ENCODE assay signal across 24 cellular contexts in the genomic region with DNA sequence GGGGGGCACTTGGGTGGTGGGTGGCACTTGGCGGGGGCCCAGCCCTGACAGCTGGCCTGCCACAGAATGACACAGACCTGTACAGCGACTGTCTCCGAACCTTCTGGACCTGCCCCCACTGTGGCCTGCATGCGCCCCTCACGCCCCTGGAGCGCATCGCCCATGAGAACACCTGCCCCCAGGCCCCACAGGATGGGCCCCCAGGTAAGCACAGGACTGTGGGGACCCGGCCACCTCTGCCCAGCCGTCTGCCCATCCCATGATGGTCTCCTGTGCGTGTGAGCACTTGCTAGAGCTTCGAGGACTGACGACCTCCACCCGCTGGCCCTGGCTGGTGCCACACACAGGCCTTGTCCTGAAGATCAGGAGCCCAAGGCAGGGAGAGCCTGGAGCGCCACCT. TPM values are rescaled to one million over a fixed set of nuclear protein-coding genes. Genes with fewer than 3 reads are reported as not detected.
DNase-seq lines count a peak whose midpoint lies in the region; ATAC-seq and TF ChIP-seq lines count a peak whose summit lies in the region.
"Had no signal": no experiment of that assay in that cellular context is flagged by ENCODE, and none has a peak within 500 bp of the region (broad histone marks: within the 10 kb centered on the region; RNA-seq: fewer than 3 reads in every experiment).

No MANE protein-coding gene starts in this region.

- TF ChIP-seq POLR2A in breast epithelium (IDR thresholded peaks at IDR 0.05): no peak

- ATAC-seq in CD4-positive, CD25-positive, alpha-beta regulatory T cell (ENCODE audit: low read depth in 2 of 2): no peak
- ATAC-seq in naive thymus-derived CD4-positive, alpha-beta T cell: no peak
- ATAC-seq in HG02840 (IDR thresholded peaks at IDR 0.05; ENCODE audit: low FRiP score, unreplicated experiment) (no peak), GM18868 (IDR thresholded peaks at IDR 0.05; ENCODE audit: unreplicated experiment) (no peak)
- ATAC-seq: left lobe of liver had no signal

- peaks cover 18% of the 10 kb centered on the region for H3K36me3 ChIP-seq in CD4-positive, CD25-positive, alpha-beta regulatory T cell (ENCODE audit: control insufficient read depth, insufficient read depth, low read length)
- peaks cover 0 to 59% (median 10%) of the 10 kb centered on the region in 3 experiments for H3K36me3 ChIP-seq in naive thymus-derived CD4-positive, alpha-beta T cell (ENCODE audit: control insufficient read depth in 2 of 3, insufficient read depth in 3 of 3, low read length in 3 of 3)
- peaks cover 5% of the 10 kb centered on the region for H3K36me3 ChIP-seq in breast epithelium

- DNase-seq in T-helper 2 cell treated with Interferon-gamma antibody and Interleukin-4, amounts not matched to agents 5 μg/mL and 100 μg/mL, for 36 hours (ENCODE audit: low spot score): no peak
- DNase-seq in T-helper 2 cell (no peak), breast epithelium (ENCODE audit: low spot score in 2 of 2) (no peak)
- DNase-seq in CD4-positive, CD25-positive, alpha-beta regulatory T cell: no peak
- no peak for DNase-seq in activated naive CD8-positive, alpha-beta T cell treated with anti-CD3 and anti-CD28 coated beads for 36 hours
- DNase-seq in naive thymus-derived CD4-positive, alpha-beta T cell: no peak
- DNase-seq: 8988T; activated CD8-positive, alpha-beta memory T cell treated with anti-CD3 and anti-CD28 coated beads, Interleukin-2, amount 50 U/mL, for 48 hours; DMS 273 treated with DMSO at 0.1 percent for 48 hours; hypothalamus; mesenchymal stem cell; NCI-H1694; occipital lobe; T1000 had no signal

- TF ChIP-seq CTCF in breast epithelium (IDR thresholded peaks at IDR 0.05): no peak

- POLR2A ChIA-PET in naive thymus-derived CD4-positive, alpha-beta T cell (lab: Charles Lee): no interaction called here

- no peak overlapping the region for H3K4me3 Mint-ChIP-seq in T-helper 2 cell treated with Interferon-gamma antibody and Interleukin-4, amounts not matched to agents 5 μg/mL and 100 μg/mL, for 36 hours
- peak overlapping the region in 1 of 4 donors; percentile 69 for H3K4me3 Mint-ChIP-seq in CD4-positive, CD25-positive, alpha-beta regulatory T cell
- no peak overlapping the region for H3K4me3 Mint-ChIP-seq in activated naive CD8-positive, alpha-beta T cell treated with anti-CD3 and anti-CD28 coated beads for 36 hours
- H3K4me3 Mint-ChIP-seq in naive thymus-derived CD4-positive, alpha-beta T cell: no peak overlapping the region
- H3K4me3 Mint-ChIP-seq: activated CD4-positive, alpha-beta T cell treated with anti-CD3 and anti-CD28 coated beads, Interleukin-2, amount 10 ng/mL, durations not matched to agents 7 days and 5 days; CD4-positive, alpha-beta memory T cell had no signal

- H3K9me3 Mint-ChIP-seq in T-helper 2 cell treated with Interferon-gamma antibody and Interleukin-4, amounts not matched to agents 5 μg/mL and 100 μg/mL, for 36 hours: no peaks in the 10 kb centered on the region
- no peaks in the 10 kb centered on the region for H3K9me3 Mint-ChIP-seq in CD4-positive, CD25-positive, alpha-beta regulatory T cell
- no peaks in the 10 kb centered on the region for H3K9me3 Mint-ChIP-seq in activated naive CD8-positive, alpha-beta T cell treated with anti-CD3 and anti-CD28 coated beads for 36 hours
- no peaks in the 10 kb centered on the region for H3K9me3 Mint-ChIP-seq in naive thymus-derived CD4-positive, alpha-beta T cell
- H3K9me3 Mint-ChIP-seq: activated CD4-positive, alpha-beta T cell treated with anti-CD3 and anti-CD28 coated beads, Interleukin-2, amount 10 ng/mL, durations not matched to agents 7 days and 5 days; CD4-positive, alpha-beta memory T cell had no signal

- peaks cover 14% of the 10 kb centered on the region for H3K36me3 Mint-ChIP-seq in T-helper 2 cell treated with Interferon-gamma antibody and Interleukin-4, amounts not matched to agents 5 μg/mL and 100 μg/mL, for 36 hours (ENCODE audit: low read depth)
- H3K36me3 Mint-ChIP-seq in CD4-positive, CD25-positive, alpha-beta regulatory T cell: peaks cover 10% of the 10 kb centered on the region
- H3K36me3 Mint-ChIP-seq in activated naive CD8-positive, alpha-beta T cell treated with anti-CD3 and anti-CD28 coated beads for 36 hours: peaks cover 15% of the 10 kb centered on the region
- peaks cover 5 to 24% (median 11%) of the 10 kb centered on the region in 5 donors for H3K36me3 Mint-ChIP-seq in naive thymus-derived CD4-positive, alpha-beta T cell

- no peaks in the 10 kb centered on the region for H3K9me3 ChIP-seq in CD4-positive, CD25-positive, alpha-beta regulatory T cell (ENCODE audit: control insufficient read depth in 2 of 2, low read length in 2 of 2)
- H3K9me3 ChIP-seq in naive thymus-derived CD4-positive, alpha-beta T cell (ENCODE audit: control insufficient read depth in 2 of 3, low read length in 3 of 3): no peaks in the 10 kb centered on the region
- no peaks in the 10 kb centered on the region for H3K9me3 ChIP-seq in breast epithelium
- H3K9me3 ChIP-seq: transverse colon had no signal

- intact Hi-C loops in naive thymus-derived CD4-positive, alpha-beta T cell (cut with micrococcal nuclease): no loop called here
- intact Hi-C loops in breast epithelium (cut with DNase I; ENCODE audit: low total_unique reads): no loop called here

- H3K4me3 ChIP-seq in CD4-positive, CD25-positive, alpha-beta regulatory T cell (ENCODE audit: low read depth, low read length): no peak overlapping the region
- H3K4me3 ChIP-seq in naive thymus-derived CD4-positive, alpha-beta T cell (ENCODE audit: low read length): no peak overlapping the region
- H3K4me3 ChIP-seq in breast epithelium: no peak overlapping the region
- H3K4me3 ChIP-seq: coronary artery, skin epidermis, transverse colon had no signal

- H3K27me3 Mint-ChIP-seq in T-helper 2 cell treated with Interferon-gamma antibody and Interleukin-4, amounts not matched to agents 5 μg/mL and 100 μg/mL, for 36 hours (ENCODE audit: low read depth): no peaks in the 10 kb centered on the region
- no peaks in the 10 kb centered on the region for H3K27me3 Mint-ChIP-seq in CD4-positive, CD25-positive, alpha-beta regulatory T cell
- H3K27me3 Mint-ChIP-seq in activated naive CD8-positive, alpha-beta T cell treated with anti-CD3 and anti-CD28 coated beads for 36 hours: no peaks in the 10 kb centered on the region
- no peaks in the 10 kb centered on the region for H3K27me3 Mint-ChIP-seq in naive thymus-derived CD4-positive, alpha-beta T cell
- H3K27me3 Mint-ChIP-seq: activated CD4-positive, alpha-beta T cell treated with anti-CD3 and anti-CD28 coated beads, Interleukin-2, amount 10 ng/mL, durations not matched to agents 7 days and 5 days; CD4-positive, alpha-beta memory T cell had no signal

- no peak overlapping the region for H3K27ac ChIP-seq in CD4-positive, CD25-positive, alpha-beta regulatory T cell (ENCODE audit: insufficient read depth, low read length, poor library complexity, severe bottlenecking)
- H3K27ac ChIP-seq in naive thymus-derived CD4-positive, alpha-beta T cell (ENCODE audit: low read depth, low read length): peak overlapping the region; percentile 47
- no peak overlapping the region for H3K27ac ChIP-seq in breast epithelium
- H3K27ac ChIP-seq: coronary artery, transverse colon had no signal

- H3K4me1 Mint-ChIP-seq in T-helper 2 cell treated with Interferon-gamma antibody and Interleukin-4, amounts not matched to agents 5 μg/mL and 100 μg/mL, for 36 hours (ENCODE audit: low read depth): peaks cover 15% of the 10 kb centered on the region
- H3K4me1 Mint-ChIP-seq in CD4-positive, CD25-positive, alpha-beta regulatory T cell: peaks cover 6 to 21% (median 9%) of the 10 kb centered on the region in 4 donors
- H3K4me1 Mint-ChIP-seq in activated naive CD8-positive, alpha-beta T cell treated with anti-CD3 and anti-CD28 coated beads for 36 hours: peaks cover 23% of the 10 kb centered on the region
- peaks cover 13 to 20% (median 17%) of the 10 kb centered on the region in 7 donors for H3K4me1 Mint-ChIP-seq in naive thymus-derived CD4-positive, alpha-beta T cell

- H3K27ac Mint-ChIP-seq in T-helper 2 cell treated with Interferon-gamma antibody and Interleukin-4, amounts not matched to agents 5 μg/mL and 100 μg/mL, for 36 hours: peak overlapping the region; percentile 52
- H3K27ac Mint-ChIP-seq in CD4-positive, CD25-positive, alpha-beta regulatory T cell: peak overlapping the region; percentile 25 to 73 (median 52)
- peak overlapping the region; percentile 16 for H3K27ac Mint-ChIP-seq in activated naive CD8-positive, alpha-beta T cell treated with anti-CD3 and anti-CD28 coated beads for 36 hours
- H3K27ac Mint-ChIP-seq in naive thymus-derived CD4-positive, alpha-beta T cell: peak overlapping the region in 6 of 9 donors; percentile 63 to 85 (median 78)

- H3K27me3 ChIP-seq in CD4-positive, CD25-positive, alpha-beta regulatory T cell (ENCODE audit: control insufficient read depth, insufficient read depth, low read length): no peaks in the 10 kb centered on the region
- no peaks in the 10 kb centered on the region for H3K27me3 ChIP-seq in naive thymus-derived CD4-positive, alpha-beta T cell (ENCODE audit: control insufficient read depth in 2 of 2, insufficient read depth in 2 of 2, low read length in 2 of 2)
- no peaks in the 10 kb centered on the region for H3K27me3 ChIP-seq in breast epithelium

- H3K4me1 ChIP-seq in CD4-positive, CD25-positive, alpha-beta regulatory T cell (ENCODE audit: control insufficient read depth, insufficient read depth, low read length, poor library complexity, severe bottlenecking): peaks cover 14% of the 10 kb centered on the region
- H3K4me1 ChIP-seq in naive thymus-derived CD4-positive, alpha-beta T cell (ENCODE audit: control insufficient read depth in 2 of 2, insufficient read depth in 2 of 2, low read length in 2 of 2): peaks cover 9 to 19% of the 10 kb centered on the region in 2 donors
- H3K4me1 ChIP-seq in breast epithelium: no peaks in the 10 kb centered on the region
- H3K4me1 ChIP-seq: transverse colon had no signal

- CTCF ChIA-PET in naive thymus-derived CD4-positive, alpha-beta T cell (lab: Charles Lee): no interaction called here

RNA-seq across cellular contexts. Expression of a gene that starts 32.0 kb away (rescaled TPM):
- 11.7 TPM for total RNA-seq in CD4-positive, CD25-positive, alpha-beta regulatory T cell
- 1 to 10 TPM; 2.3 to 3.9 (median 3.3) TPM for polyA plus RNA-seq in CD4-positive, CD25-positive, alpha-beta regulatory T cell
- 10 to 100 TPM; 17.4 to 19.5 TPM for total RNA-seq in activated naive CD8-positive, alpha-beta T cell treated with anti-CD3 and anti-CD28 coated beads for 36 hours
- 10 to 100 TPM; 15.6 to 31.6 (median 29.5) TPM for total RNA-seq in naive thymus-derived CD4-positive, alpha-beta T cell
- polyA plus RNA-seq in naive thymus-derived CD4-positive, alpha-beta T cell: 10 to 100 TPM in 1 of 2 donors, 1 to 10 TPM in 1; 3.7 to 14.2 TPM
- total RNA-seq in breast epithelium: 10 to 100 TPM in 2 of 3 donors, 1 to 10 TPM in 1; 6.2 to 20.6 (median 20.5) TPM

RNA-seq across cellular contexts. Expression of a gene that starts 38.2 kb away (rescaled TPM):
- not detected for total RNA-seq in CD4-positive, CD25-positive, alpha-beta regulatory T cell
- polyA plus RNA-seq in CD4-positive, CD25-positive, alpha-beta regulatory T cell: 1 to 10 TPM in 1 of 4 donors, under 1 TPM in 2, not detected in 1; 0.13 to 1.0 (median 0.44) TPM
- total RNA-seq in activated naive CD8-positive, alpha-beta T cell treated with anti-CD3 and anti-CD28 coated beads for 36 hours: not detected
- under 1 TPM in 1 of 5 experiments, not detected in 4; 0.17 TPM for total RNA-seq in naive thymus-derived CD4-positive, alpha-beta T cell
- not detected for polyA plus RNA-seq in naive thymus-derived CD4-positive, alpha-beta T cell
- total RNA-seq in breast epithelium: 10 to 100 TPM; 13.1 to 41.6 (median 17.1) TPM
- total RNA-seq: activated CD4-positive, alpha-beta T cell treated with anti-CD3 and anti-CD28 coated beads, Interleukin-2, amount 10 ng/mL, durations not matched to agents 7 days and 5 days had no signal

RNA-seq across cellular contexts. Expression of a gene that starts 49.1 kb away (rescaled TPM):
- 1.9 TPM for total RNA-seq in CD4-positive, CD25-positive, alpha-beta regulatory T cell
- under 1 TPM; 0.09 to 0.33 (median 0.21) TPM for polyA plus RNA-seq in CD4-positive, CD25-positive, alpha-beta regulatory T cell
- not detected for total RNA-seq in activated naive CD8-positive, alpha-beta T cell treated with anti-CD3 and anti-CD28 coated beads for 36 hours
- total RNA-seq in naive thymus-derived CD4-positive, alpha-beta T cell: 10 to 100 TPM in 1 of 5 experiments, 1 to 10 TPM in 1, under 1 TPM in 3; 0.14 to 16.8 (median 0.34) TPM
- not detected for polyA plus RNA-seq in naive thymus-derived CD4-positive, alpha-beta T cell
- total RNA-seq in breast epithelium: 1 to 10 TPM; 2.9 to 8.8 (median 6.6) TPM
- total RNA-seq: LHCN-M2, NCI-H460 had no signal

Comparison
In these comparisons a context has a peak if more than half of its experiments do, and no peak if none do; other contexts are left out.
1. H3K27ac Mint-ChIP-seq: peak in every context shown above with its lines; median percentile 78 in naive thymus-derived CD4-positive, alpha-beta T cell; 52 in T-helper 2 cell treated with Interferon-gamma antibody and Interleukin-4, amounts not matched to agents 5 μg/mL and 100 μg/mL, for 36 hours; 52 in CD4-positive, CD25-positive, alpha-beta regulatory T cell; 16 in activated naive CD8-positive, alpha-beta T cell treated with anti-CD3 and anti-CD28 coated beads for 36 hours.
2. RNA of a gene that starts 38.2 kb away (total RNA-seq): 13.1 to 41.6 TPM in breast epithelium; not detected in CD4-positive, CD25-positive, alpha-beta regulatory T cell (single experiment), not detected in activated naive CD8-positive, alpha-beta T cell treated with anti-CD3 and anti-CD28 coated beads for 36 hours and 0.17 TPM in naive thymus-derived CD4-positive, alpha-beta T cell; every median in the first group is over 10 times any median in the second.